ENCODE assay signal across 14 cellular contexts in genomic region chr12:70721216-70721615, GRCh38.
DNase-seq lines count a peak whose midpoint lies in the region; ATAC-seq and TF ChIP-seq lines count a peak whose summit lies in the region.
"Had no signal": no experiment of that assay in that cellular context is flagged by ENCODE, and none has a peak within 500 bp of the region (broad histone marks: within the 10 kb centered on the region; RNA-seq: fewer than 3 reads in every experiment).

No MANE protein-coding gene starts in this region.

- peaks cover 47% of the 10 kb centered on the region for H3K4me1 ChIP-seq in left ventricle myocardium inferior
- no peaks in the 10 kb centered on the region for H3K4me1 ChIP-seq in lung (ENCODE audit: control insufficient read depth in 2 of 2, insufficient read depth in 2 of 2, low read length in 2 of 2)
- no peaks in the 10 kb centered on the region for H3K4me1 ChIP-seq in uterus

- intact Hi-C loops in left ventricle myocardium inferior (cut with micrococcal nuclease) = loop anchor here (2.0 to 10.0 kb wide), 3 partner anchors 130 to 839 kb away; partner anchors contain the start of gene CNOT2
- intact Hi-C loops in cardiac septum (cut with DNase I) = loop anchor here (2.0 to 5.0 kb wide), 3 partner anchors 74 to 844 kb away; no protein-coding TSS in a partner anchor
- intact Hi-C loops in uterus (cut with DNase I; ENCODE audit: low total_unique reads) = no loop called here

- no peaks in the 10 kb centered on the region for H3K9me3 ChIP-seq in left ventricle myocardium inferior (replicated peaks)
- H3K9me3 ChIP-seq in lung (ENCODE audit: control insufficient read depth in 2 of 2, insufficient read depth in 1 of 2, low read length in 1 of 2) = no peaks in the 10 kb centered on the region
- no peaks in the 10 kb centered on the region for H3K9me3 ChIP-seq in uterus
- H3K9me3 ChIP-seq in MG63 = no peaks in the 10 kb centered on the region
- H3K9me3 ChIP-seq in WERI-Rb-1 (ENCODE audit: severe bottlenecking) = no peaks in the 10 kb centered on the region

- no peak for TF ChIP-seq CTCF in left ventricle myocardium inferior (IDR thresholded peaks at IDR 0.05; ENCODE audit: borderline replicate concordance)
- TF ChIP-seq CTCF in lung (IDR thresholded peaks at IDR 0.05; ENCODE audit: control extremely low read depth, extremely low read depth) = no peak
- no peak for TF ChIP-seq CTCF in uterus (IDR thresholded peaks at IDR 0.05)
- no peak for TF ChIP-seq CTCF in WERI-Rb-1 (IDR thresholded peaks at IDR 0.05; ENCODE audit: low read depth, low read length)

- H3K27me3 ChIP-seq in left ventricle myocardium inferior (ENCODE audit: low read depth) (no peaks in the 10 kb centered on the region), lung (ENCODE audit: control insufficient read depth, insufficient read depth) (no peaks in the 10 kb centered on the region), uterus (no peaks in the 10 kb centered on the region), MG63 (no peaks in the 10 kb centered on the region), WERI-Rb-1 (ENCODE audit: insufficient read depth, low read depth, severe bottlenecking) (no peaks in the 10 kb centered on the region)

- no peak for TF ChIP-seq POLR2A in uterus (IDR thresholded peaks at IDR 0.05)

- DNase-seq in left ventricle myocardium inferior = no peak
- DNase-seq in cardiac septum (ENCODE audit: low spot score) = no peak
- DNase-seq in cerebellar cortex (ENCODE audit: low spot score) = peak; percentile 57
- no peak for DNase-seq in lung (ENCODE audit: low spot score)
- no peak for DNase-seq in uterus
- DNase-seq in MG63 = no peak
- DNase-seq in WERI-Rb-1 = no peak
- no peak for DNase-seq in activated T-cell treated with anti-CD3 and anti-CD28 coated beads, Interleukin-2, amount 50 U/mL, for 48 hours
- DNase-seq: IMR-90, Kasumi-1, NCI-H1417, NCI-H1930, NCI-H69 had no signal

- H3K36me3 ChIP-seq in left ventricle myocardium inferior = no peaks in the 10 kb centered on the region
- H3K36me3 ChIP-seq in lung (ENCODE audit: control insufficient read depth in 2 of 2, insufficient read depth in 2 of 2, low read length in 2 of 2) = no peaks in the 10 kb centered on the region
- no peaks in the 10 kb centered on the region for H3K36me3 ChIP-seq in uterus
- no peaks in the 10 kb centered on the region for H3K36me3 ChIP-seq in MG63
- no peaks in the 10 kb centered on the region for H3K36me3 ChIP-seq in WERI-Rb-1

- ATAC-seq in lung (ENCODE audit: insufficient read depth, low FRiP score) = no peak
- ATAC-seq: HCT116 had no signal

- H3K27ac ChIP-seq in left ventricle myocardium inferior (replicated peaks) (peak overlapping the region; percentile 86), lung (ENCODE audit: low read depth in 1 of 2, low read length in 1 of 2) (peak overlapping the region; percentile 15 to 77), uterus (peak overlapping the region; percentile 53 to 69), WERI-Rb-1 (no peak overlapping the region)

- 70 to 87% methylated on average over 3 of the region's 3 CpGs for WGBS in lung, 2 donors

- H3K4me3 ChIP-seq in left ventricle myocardium inferior (no peak overlapping the region), lung (no peak overlapping the region), uterus (no peak overlapping the region), MG63 (no peak overlapping the region), WERI-Rb-1 (ENCODE audit: low read depth, low read length) (no peak overlapping the region)
